ENCODE assay signal across 8 cellular contexts in genomic region chr1:153568367-153569099, GRCh38. TPM values are rescaled to one million over a fixed set of nuclear protein-coding genes. Genes with fewer than 3 reads are reported as not detected.
DNase-seq lines count a peak whose midpoint lies in the region; ATAC-seq and TF ChIP-seq lines count a peak whose summit lies in the region.

No MANE protein-coding gene starts in this region.

- H3K27ac ChIP-seq in AG04450 (ENCODE audit: low read depth, low read length) = peak overlapping the region; percentile 100

- POLR2A ChIA-PET in AG04450 (lab: Yijun Ruan, JAX) = interaction anchor here (0.7 to 2.4 kb wide), 7 partner anchors 24 to 422 kb away, joined by 3 to 20 read pairs (median 6); partner anchors contain the start of genes CHTOP, RPS27, S100A1 and S100A13

- no peaks in the 10 kb centered on the region for H3K36me3 ChIP-seq in HAP-1 (replicated peaks)

- CTCF ChIA-PET in AG04450 (lab: Charles Lee) = interaction anchor here (0.5 to 7.0 kb wide), 28 partner anchors 8 to 218 kb away, joined by 3 to 165 read pairs (median 5); partner anchors contain the start of genes S100A13, S100A14, S100A5 and S100A6

- peaks cover 12% of the 10 kb centered on the region for H3K4me1 ChIP-seq in HAP-1

- H3K27me3 ChIP-seq in AG04450 (ENCODE audit: control insufficient read depth, insufficient read depth, low read length) (no peaks in the 10 kb centered on the region), HAP-1 (ENCODE audit: low read depth) (no peaks in the 10 kb centered on the region)

- H3K9me3 ChIP-seq in AG04450 (ENCODE audit: control insufficient read depth, insufficient read depth, low read length) = no peaks in the 10 kb centered on the region
- H3K9me3 ChIP-seq in HAP-1 = no peaks in the 10 kb centered on the region

- peak; percentile 69 for DNase-seq in AG04450 (ENCODE audit: low read depth, low spot score)
- DNase-seq in HAP-1 (ENCODE audit: low spot score in 2 of 2) = peak; percentile 83 to 93
- peak; percentile 93 for DNase-seq in NCI-H460 (ENCODE audit: extremely low read depth, low read depth)
- peak; percentile 78 to 82 for DNase-seq in activated CD4-positive, alpha-beta T cell treated with anti-CD3 and anti-CD28 coated beads for 4 hours
- peak; percentile 87 for DNase-seq in choroid plexus epithelial cell (ENCODE audit: low read depth)
- peak; percentile 85 to 93 for DNase-seq in left colon
- DNase-seq in stimulated activated CD4-positive, alpha-beta T cell treated with anti-CD3 and anti-CD28 coated beads, Interleukin-1b, Interleukin-23, amount 100 ng/mL, for 24 hours (ENCODE audit: low read depth in 4 of 4, low spot score in 1 of 4) = peak; percentile 58 to 83 (median 70)

- ATAC-seq in left colon (peak; percentile 27), GM21528 (IDR thresholded peaks at IDR 0.05; ENCODE audit: low FRiP score, unreplicated experiment) (no peak)

- no peak overlapping the region for H3K4me3 ChIP-seq in AG04450 (ENCODE audit: low read depth, low read length)
- H3K4me3 ChIP-seq in HAP-1 = no peak overlapping the region
- H3K4me3 ChIP-seq in choroid plexus epithelial cell (ENCODE audit: low read depth, low read length) = peak overlapping the region; percentile 34

- in situ Hi-C loops in HAP-1 (cut with MboI; ENCODE audit: low sequenced_read_pairs) = loop anchor here (10.0 kb wide), 2 partner anchors 54 to 214 kb away; partner anchors contain the start of gene S100A9

- peak; percentile 98 for TF ChIP-seq CTCF in AG04450 (IDR thresholded peaks at IDR 0.05; ENCODE audit: low read depth, low read length)
- peak; percentile 97 for TF ChIP-seq CTCF in choroid plexus epithelial cell (conservative IDR thresholded peaks at IDR 0.05; ENCODE audit: low read depth, low read length)

- intact Hi-C loops in left colon (cut with DNase I, micrococcal nuclease) = loop anchor here in 1 of 2 donors (2.0 to 5.0 kb wide), 2 partner anchors 36 to 58 kb away; no protein-coding TSS in a partner anchor

RNA-seq across cellular contexts. Expression of gene S100A2, which starts 2.9 kb away (rescaled TPM):
- 3.9 and 5.2 TPM in 2 replicates for polyA plus RNA-seq in AG04450 (2011; rRNA removed)
- polyA minus RNA-seq in AG04450 (2011; rRNA and poly(A)+ RNA removed) = 1.3 and 3.0 TPM in 2 replicates
- 4.0 and 5.6 TPM in 2 replicates for total RNA-seq in NCI-H460 (2014; rRNA removed; shearing (Covaris generic))
- polyA plus RNA-seq in NCI-H460 (2014; cell fraction: nucleus; rRNA removed) = 11.8 and 15.7 TPM in 2 replicates
- 1 to 10 TPM in 1 of 2 donors, not detected in 1; 1.1 TPM for total RNA-seq in left colon

RNA-seq across cellular contexts. Expression of gene S100A3, which starts 19.5 kb away (rescaled TPM):
- polyA plus RNA-seq in AG04450 (2011; rRNA removed) = 1.8 and 3.2 TPM in 2 replicates
- 1.6 and 2.1 TPM in 2 replicates for polyA minus RNA-seq in AG04450 (2011; rRNA and poly(A)+ RNA removed)
- 1.1 and 3.4 TPM in 2 replicates for total RNA-seq in NCI-H460 (2014; rRNA removed; shearing (Covaris generic))
- 6.3 and 9.0 TPM in 2 replicates for polyA plus RNA-seq in NCI-H460 (2014; cell fraction: nucleus; rRNA removed)
- total RNA-seq in left colon = not detected

RNA-seq across cellular contexts. Expression of gene S100A4, which starts 22.9 kb away (rescaled TPM):
- 20.0 and 20.7 TPM in 2 replicates for polyA plus RNA-seq in AG04450 (2011; rRNA removed)
- polyA minus RNA-seq in AG04450 (2011; rRNA and poly(A)+ RNA removed) = 3.6 and 5.1 TPM in 2 replicates
- total RNA-seq in NCI-H460 (2014; rRNA removed; shearing (Covaris generic)) = 201 and 238 TPM in 2 replicates
- 458 and 480 TPM in 2 replicates for polyA plus RNA-seq in NCI-H460 (2014; cell fraction: nucleus; rRNA removed)
- 10 to 100 TPM; 36.1 to 79.4 TPM for total RNA-seq in left colon

RNA-seq across cellular contexts. Expression of gene S100A5, which starts 27.8 kb away (rescaled TPM):
- 0.25 and 0.42 TPM in 2 replicates for polyA plus RNA-seq in AG04450 (2011; rRNA removed)
- not detected in 2 replicates for polyA minus RNA-seq in AG04450 (2011; rRNA and poly(A)+ RNA removed)
- 0.30 TPM in 1 of 2 replicates, not detected in the other for total RNA-seq in NCI-H460 (2014; rRNA removed; shearing (Covaris generic))
- not detected in 2 replicates for polyA plus RNA-seq in NCI-H460 (2014; cell fraction: nucleus; rRNA removed)
- not detected for total RNA-seq in left colon

RNA-seq across cellular contexts. Expression of gene S100A6, which starts 32.7 kb away (rescaled TPM):
- 1,379 and 2,089 TPM in 2 replicates for polyA plus RNA-seq in AG04450 (2011; rRNA removed)
- 566 and 765 TPM in 2 replicates for polyA minus RNA-seq in AG04450 (2011; rRNA and poly(A)+ RNA removed)
- total RNA-seq in NCI-H460 (2014; rRNA removed; shearing (Covaris generic)) = 743 and 832 TPM in 2 replicates
- 380 and 540 TPM in 2 replicates for polyA plus RNA-seq in NCI-H460 (2014; cell fraction: nucleus; rRNA removed)
- total RNA-seq in left colon = 1,000 to 10,000 TPM; 2,086 to 2,115 TPM
